ENCODE assay signal across 26 cellular contexts in genomic region chr6:16361121-16361520, GRCh38.
"Had no signal": no experiment of that assay in that cellular context is flagged by ENCODE, and none has a peak within 500 bp of the region (broad histone marks: within the 10 kb centered on the region; RNA-seq: fewer than 3 reads in every experiment).

No MANE protein-coding gene starts in this region.

- H3K27ac Mint-ChIP-seq: activated CD4-positive, alpha-beta T cell treated with anti-CD3 and anti-CD28 coated beads, Interleukin-2, amount 10 ng/mL, durations not matched to agents 24 days and 14 days; activated CD8-positive, alpha-beta T cell treated with anti-CD3 and anti-CD28 coated beads for 36 hours; activated naive CD8-positive, alpha-beta T cell treated with anti-CD3 and anti-CD28 coated beads for 36 hours; activated T-cell treated with anti-CD3 and anti-CD28 coated beads, Interleukin-2, amount 50 U/mL, for 72 hours; activated T-helper 17 cell treated with anti-CD3 and anti-CD28 coated beads, Interleukin-2, amount 50 U/mL, for 72 hours had no signal

- H3K4me3 ChIP-seq: SJCRH30, SK-N-MC had no signal

- H3K4me1 ChIP-seq: SJCRH30 had no signal

- H3K9me3 Mint-ChIP-seq: activated CD8-positive, alpha-beta T cell treated with anti-CD3 and anti-CD28 coated beads for 36 hours; activated naive CD8-positive, alpha-beta T cell treated with anti-CD3 and anti-CD28 coated beads for 36 hours; activated T-cell treated with anti-CD3 and anti-CD28 coated beads, Interleukin-2, amount 50 U/mL, for 72 hours; activated T-helper 17 cell treated with anti-CD3 and anti-CD28 coated beads, Interleukin-2, amount 50 U/mL, for 72 hours had no signal

- H3K27me3 Mint-ChIP-seq: activated CD4-positive, alpha-beta T cell treated with anti-CD3 and anti-CD28 coated beads, Interleukin-2, amount 10 ng/mL, durations not matched to agents 24 days and 14 days; activated CD8-positive, alpha-beta T cell treated with anti-CD3 and anti-CD28 coated beads for 36 hours; activated naive CD8-positive, alpha-beta T cell treated with anti-CD3 and anti-CD28 coated beads for 36 hours; activated T-helper 17 cell treated with anti-CD3 and anti-CD28 coated beads, Interleukin-2, amount 50 U/mL, for 72 hours had no signal

- H3K27me3 ChIP-seq: SJCRH30 had no signal

- H3K36me3 ChIP-seq: SJCRH30 had no signal

- ATAC-seq: activated CD8-positive, alpha-beta T cell treated with anti-CD3 and anti-CD28 coated beads for 36 hours; activated T-cell treated with anti-CD3 and anti-CD28 coated beads, Interleukin-2, amount 50 U/mL, for 72 hours; activated T-helper 17 cell treated with anti-CD3 and anti-CD28 coated beads, Interleukin-2, amount 50 U/mL, for 72 hours; Panc1 had no signal

- H3K27ac ChIP-seq: SJCRH30, SK-N-MC had no signal

- H3K9me3 ChIP-seq: SJCRH30 had no signal

- H3K36me3 Mint-ChIP-seq: activated naive CD8-positive, alpha-beta T cell treated with anti-CD3 and anti-CD28 coated beads for 36 hours had no signal

- H3K4me3 Mint-ChIP-seq: activated CD4-positive, alpha-beta T cell treated with anti-CD3 and anti-CD28 coated beads, Interleukin-2, amount 10 ng/mL, durations not matched to agents 24 days and 14 days; activated CD8-positive, alpha-beta T cell treated with anti-CD3 and anti-CD28 coated beads for 36 hours; activated naive CD8-positive, alpha-beta T cell treated with anti-CD3 and anti-CD28 coated beads for 36 hours; activated T-cell treated with anti-CD3 and anti-CD28 coated beads, Interleukin-2, amount 50 U/mL, for 72 hours; activated T-helper 17 cell treated with anti-CD3 and anti-CD28 coated beads, Interleukin-2, amount 50 U/mL, for 72 hours had no signal

- DNase-seq: activated CD4-positive, alpha-beta T cell treated with anti-CD3 and anti-CD28 coated beads, Interleukin-2, amount 10 ng/mL, durations not matched to agents 24 days and 14 days; activated CD4-positive, alpha-beta T cell treated with anti-CD3 and anti-CD28 coated beads, Interleukin-2, amount 50 U/mL, for 4 hours; activated CD8-positive, alpha-beta T cell treated with anti-CD3 and anti-CD28 coated beads for 36 hours; activated effector memory CD4-positive, alpha-beta T cell treated with anti-CD3 and anti-CD28 coated beads, Interleukin-2, amount 50 U/mL, for 16 hours; activated naive CD4-positive, alpha-beta T cell; activated naive CD4-positive, alpha-beta T cell treated with anti-CD3 and anti-CD28 coated beads, Interleukin-2, amount 50 U/mL, for 16 hours; activated naive CD8-positive, alpha-beta T cell treated with anti-CD3 and anti-CD28 coated beads for 36 hours; activated T-cell treated with anti-CD3 and anti-CD28 coated beads, Interleukin-2, amount 50 U/mL, for 1 hour; activated T-cell treated with anti-CD3 and anti-CD28 coated beads, Interleukin-2, amount 50 U/mL, for 72 hours; amniotic stem cell; aorta; Karpas-422; KBM-7; NCI-H1048; NCI-H1105 treated with DMSO at 0.1 percent for 48 hours; NCI-H1436; NCI-H1694 treated with DMSO at 0.1 percent for 48 hours; NCI-H2029; NCI-H345; NCI-H524 treated with DMSO at 0.1 percent for 48 hours; SHP77; SJCRH30; T1000 had no signal
